ENCODE assay signal across 2 cellular contexts in the genomic region with DNA sequence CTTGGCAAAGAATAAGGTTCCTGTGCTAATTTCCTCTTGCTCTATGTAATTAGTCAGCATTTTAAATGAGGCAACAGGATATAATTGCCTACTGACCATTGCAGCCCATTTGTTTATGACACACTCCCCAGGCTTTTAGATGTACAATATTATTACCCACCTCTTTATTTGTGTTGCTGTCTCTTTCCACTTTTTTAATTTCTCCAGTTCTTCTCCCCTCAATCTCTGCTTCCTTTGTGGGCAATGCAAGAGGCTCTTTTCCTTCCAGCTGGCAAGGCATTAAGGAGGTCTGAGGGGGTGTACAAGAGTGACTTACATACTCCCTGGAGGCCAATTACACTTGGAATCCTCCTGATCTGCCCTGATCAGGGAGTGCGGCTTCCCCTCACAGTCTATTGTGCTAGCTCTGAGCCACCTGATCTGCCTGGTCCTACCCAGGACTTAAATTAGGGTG.
TF ChIP-seq lines count a peak whose summit lies in the region.

No MANE protein-coding gene starts in this region.

TF ChIP-seq in liver, 16 proteins besides CTCF, POLR2A, EP300 and RAD21:
- TF ChIP-seq, protein P1, sequence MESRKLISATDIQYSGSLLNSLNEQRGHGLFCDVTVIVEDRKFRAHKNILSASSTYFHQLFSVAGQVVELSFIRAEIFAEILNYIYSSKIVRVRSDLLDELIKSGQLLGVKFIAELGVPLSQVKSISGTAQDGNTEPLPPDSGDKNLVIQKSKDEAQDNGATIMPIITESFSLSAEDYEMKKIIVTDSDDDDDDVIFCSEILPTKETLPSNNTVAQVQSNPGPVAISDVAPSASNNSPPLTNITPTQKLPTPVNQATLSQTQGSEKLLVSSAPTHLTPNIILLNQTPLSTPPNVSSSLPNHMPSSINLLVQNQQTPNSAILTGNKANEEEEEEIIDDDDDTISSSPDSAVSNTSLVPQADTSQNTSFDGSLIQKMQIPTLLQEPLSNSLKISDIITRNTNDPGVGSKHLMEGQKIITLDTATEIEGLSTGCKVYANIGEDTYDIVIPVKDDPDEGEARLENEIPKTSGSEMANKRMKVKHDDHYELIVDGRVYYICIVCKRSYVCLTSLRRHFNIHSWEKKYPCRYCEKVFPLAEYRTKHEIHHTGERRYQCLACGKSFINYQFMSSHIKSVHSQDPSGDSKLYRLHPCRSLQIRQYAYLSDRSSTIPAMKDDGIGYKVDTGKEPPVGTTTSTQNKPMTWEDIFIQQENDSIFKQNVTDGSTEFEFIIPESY (IDR thresholded peaks at IDR 0.05): no peak
- TF ChIP-seq, protein P2, sequence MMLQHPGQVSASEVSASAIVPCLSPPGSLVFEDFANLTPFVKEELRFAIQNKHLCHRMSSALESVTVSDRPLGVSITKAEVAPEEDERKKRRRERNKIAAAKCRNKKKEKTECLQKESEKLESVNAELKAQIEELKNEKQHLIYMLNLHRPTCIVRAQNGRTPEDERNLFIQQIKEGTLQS (IDR thresholded peaks at IDR 0.05): no peak
- TF ChIP-seq, protein P3, sequence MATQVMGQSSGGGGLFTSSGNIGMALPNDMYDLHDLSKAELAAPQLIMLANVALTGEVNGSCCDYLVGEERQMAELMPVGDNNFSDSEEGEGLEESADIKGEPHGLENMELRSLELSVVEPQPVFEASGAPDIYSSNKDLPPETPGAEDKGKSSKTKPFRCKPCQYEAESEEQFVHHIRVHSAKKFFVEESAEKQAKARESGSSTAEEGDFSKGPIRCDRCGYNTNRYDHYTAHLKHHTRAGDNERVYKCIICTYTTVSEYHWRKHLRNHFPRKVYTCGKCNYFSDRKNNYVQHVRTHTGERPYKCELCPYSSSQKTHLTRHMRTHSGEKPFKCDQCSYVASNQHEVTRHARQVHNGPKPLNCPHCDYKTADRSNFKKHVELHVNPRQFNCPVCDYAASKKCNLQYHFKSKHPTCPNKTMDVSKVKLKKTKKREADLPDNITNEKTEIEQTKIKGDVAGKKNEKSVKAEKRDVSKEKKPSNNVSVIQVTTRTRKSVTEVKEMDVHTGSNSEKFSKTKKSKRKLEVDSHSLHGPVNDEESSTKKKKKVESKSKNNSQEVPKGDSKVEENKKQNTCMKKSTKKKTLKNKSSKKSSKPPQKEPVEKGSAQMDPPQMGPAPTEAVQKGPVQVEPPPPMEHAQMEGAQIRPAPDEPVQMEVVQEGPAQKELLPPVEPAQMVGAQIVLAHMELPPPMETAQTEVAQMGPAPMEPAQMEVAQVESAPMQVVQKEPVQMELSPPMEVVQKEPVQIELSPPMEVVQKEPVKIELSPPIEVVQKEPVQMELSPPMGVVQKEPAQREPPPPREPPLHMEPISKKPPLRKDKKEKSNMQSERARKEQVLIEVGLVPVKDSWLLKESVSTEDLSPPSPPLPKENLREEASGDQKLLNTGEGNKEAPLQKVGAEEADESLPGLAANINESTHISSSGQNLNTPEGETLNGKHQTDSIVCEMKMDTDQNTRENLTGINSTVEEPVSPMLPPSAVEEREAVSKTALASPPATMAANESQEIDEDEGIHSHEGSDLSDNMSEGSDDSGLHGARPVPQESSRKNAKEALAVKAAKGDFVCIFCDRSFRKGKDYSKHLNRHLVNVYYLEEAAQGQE (IDR thresholded peaks at IDR 0.05): no peak
- TF ChIP-seq GABPA (IDR thresholded peaks at IDR 0.05 in 1 of 2, conservative IDR thresholded peaks at IDR 0.05 in 1 of 2) (no peak), FOXA2 (IDR thresholded peaks at IDR 0.05) (no peak), HNF4A (conservative IDR thresholded peaks at IDR 0.05) (no peak)

TF ChIP-seq in HepG2, 621 proteins besides CTCF, POLR2A, EP300 and RAD21 (continued from another document):
- TF ChIP-seq, protein P4, sequence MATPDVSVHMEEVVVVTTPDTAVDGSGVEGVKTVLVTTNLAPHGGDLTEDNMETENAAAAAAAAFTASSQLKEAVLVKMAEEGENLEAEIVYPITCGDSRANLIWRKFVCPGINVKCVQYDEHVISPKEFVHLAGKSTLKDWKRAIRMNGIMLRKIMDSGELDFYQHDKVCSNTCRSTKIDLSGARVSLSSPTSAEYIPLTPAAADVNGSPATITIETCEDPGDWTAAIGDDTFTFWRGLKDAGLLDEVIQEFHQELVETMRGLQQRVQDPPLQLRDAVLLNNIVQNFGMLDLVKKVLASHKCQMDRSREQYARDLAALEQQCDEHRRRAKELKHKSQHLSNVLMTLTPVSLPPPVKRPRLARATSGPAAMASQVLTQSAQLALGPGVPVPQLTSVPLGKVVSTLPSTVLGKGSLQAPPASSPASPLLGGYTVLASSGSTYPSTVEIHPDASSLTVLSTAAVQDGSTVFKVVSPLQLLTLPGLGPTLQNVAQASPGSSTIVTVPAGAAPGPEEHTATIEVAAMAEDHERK (CRISPR knock-in tag; IDR thresholded peaks at IDR 0.05; ENCODE audit: low read depth): no peak
